8 cellular contexts compared by ENCODE assay signal in genomic region chr15:66702770-66703539, GRCh38. TPM values are rescaled to one million over a fixed set of nuclear protein-coding genes. Genes with fewer than 3 reads are reported as not detected.
DNase-seq lines count a peak whose midpoint lies in the region; ATAC-seq and TF ChIP-seq lines count a peak whose summit lies in the region.

No MANE protein-coding gene starts in this region.

- DNase-seq in ELR (ENCODE audit: low read depth) (peak; percentile 33), OCI-LY7 (ENCODE audit: low spot score) (peak; percentile 46), colonic mucosa (no peak), myocyte (ENCODE audit: low read depth) (peak; percentile 22), cerebellar nuclear complex (lab: John Stamatoyannopoulos, UW) (no peak)

- H3K4me2 ChIP-seq in OCI-LY7 (ENCODE audit: low read length) = peak overlapping the region; percentile 88

- POLR2A ChIA-PET in OCI-LY7 (lab: Charles Lee) = interaction anchor here (0.6 to 2.2 kb wide), 5 partner anchors 9 to 818 kb away, joined by 3 to 17 read pairs (median 3); no protein-coding TSS in a partner anchor

- H3K4me3 ChIP-seq in OCI-LY7 (ENCODE audit: low read depth, low read length, poor library complexity, severe bottlenecking) (peak overlapping the region; percentile 77), colonic mucosa (peak overlapping the region; percentile 61)

- peak overlapping the region; percentile 84 for H3K27ac ChIP-seq in OCI-LY7 (ENCODE audit: low read depth, low read length, poor library complexity, severe bottlenecking)
- peak overlapping the region; percentile 91 for H3K27ac ChIP-seq in colonic mucosa

- TF ChIP-seq CTCF in OCI-LY7 (conservative IDR thresholded peaks at IDR 0.05; ENCODE audit: low read length) (no peak), colonic mucosa (IDR thresholded peaks at IDR 0.05) (no peak)

- CTCF ChIA-PET in OCI-LY7 (lab: Charles Lee; ENCODE audit: unreplicated experiment) = interaction anchor here (1.0 kb wide), 1 partner anchor 13 kb away, joined by 3 read pairs; no protein-coding TSS in a partner anchor

- peak overlapping the region; percentile 76 to 91 for H3K9ac ChIP-seq in colonic mucosa (ENCODE audit: low read depth in 2 of 2, low read length in 2 of 2)

- H3K4me1 ChIP-seq in OCI-LY7 (ENCODE audit: insufficient read depth, low read length, poor library complexity, severe bottlenecking) (peaks cover 38% of the 10 kb centered on the region), colonic mucosa (peaks cover 7% of the 10 kb centered on the region)

- no peaks in the 10 kb centered on the region for H3K27me3 ChIP-seq in colonic mucosa

- no peaks in the 10 kb centered on the region for H3K9me2 ChIP-seq in OCI-LY7 (ENCODE audit: insufficient read depth, low read length)

- TSS peak; percentile 64 for BruUV-seq in OCI-LY7 (replicated peaks; lab: Mats Ljungman, UMichigan)

- no peaks in the 10 kb centered on the region for H3K79me2 ChIP-seq in OCI-LY7 (ENCODE audit: insufficient read depth, low read depth, low read length)

- no peaks in the 10 kb centered on the region for H4K20me1 ChIP-seq in OCI-LY7 (ENCODE audit: insufficient read depth, low read length)

- H3K36me3 ChIP-seq in OCI-LY7 (ENCODE audit: insufficient read depth, low read length) (no peaks in the 10 kb centered on the region), colonic mucosa (no peaks in the 10 kb centered on the region)

- ATAC-seq in GM18520 (IDR thresholded peaks at IDR 0.05; ENCODE audit: unreplicated experiment) (no peak), GM21723 (IDR thresholded peaks at IDR 0.05; ENCODE audit: unreplicated experiment) (no peak), HG03457 (IDR thresholded peaks at IDR 0.05; ENCODE audit: unreplicated experiment) (no peak)

- intact Hi-C loops in OCI-LY7 (cut with micrococcal nuclease; ENCODE audit: unreplicated experiment) = loop anchor here (1.0 to 10.0 kb wide), 7 partner anchors 11 to 411 kb away; partner anchors contain the start of genes DIS3L, RPL4 and ZWILCH
- intact Hi-C loops in colonic mucosa (cut with DNase I) = no loop called here

- no peaks in the 10 kb centered on the region for H3K9me3 ChIP-seq in OCI-LY7 (ENCODE audit: low read length)
- no peaks in the 10 kb centered on the region for H3K9me3 ChIP-seq in colonic mucosa

- peak overlapping the region; percentile 42; the same call in 1 of the 2 replicates for H2AFZ ChIP-seq in OCI-LY7 (ENCODE audit: low read length)

RNA-seq across cellular contexts. Expression of gene SMAD6, which starts 0.9 kb away (rescaled TPM):
- total RNA-seq in OCI-LY7 (2014; rRNA removed; shearing (Covaris generic)) = 15.3 and 16.1 TPM in 2 replicates
- total RNA-seq in OCI-LY7 (2022) (11.8 and 14.6 TPM in 2 replicates), colonic mucosa (10 to 100 TPM in 1 of 2 donors, 1 to 10 TPM in 1; 9.4 to 22.0 TPM), myocyte (2.5 and 3.5 TPM in 2 replicates)
- 1.2 TPM for polyA plus RNA-seq in myocyte (2012)

Comparison
In these comparisons a context has a peak if more than half of its experiments do, and no peak if none do; other contexts are left out.
1. DNase-seq: peak in ELR (single experiment), OCI-LY7 (single experiment) and myocyte (single experiment); none in colonic mucosa (single experiment) and cerebellar nuclear complex (0 of 2).